ENCODE assay signal across 37 cellular contexts in the genomic region with DNA sequence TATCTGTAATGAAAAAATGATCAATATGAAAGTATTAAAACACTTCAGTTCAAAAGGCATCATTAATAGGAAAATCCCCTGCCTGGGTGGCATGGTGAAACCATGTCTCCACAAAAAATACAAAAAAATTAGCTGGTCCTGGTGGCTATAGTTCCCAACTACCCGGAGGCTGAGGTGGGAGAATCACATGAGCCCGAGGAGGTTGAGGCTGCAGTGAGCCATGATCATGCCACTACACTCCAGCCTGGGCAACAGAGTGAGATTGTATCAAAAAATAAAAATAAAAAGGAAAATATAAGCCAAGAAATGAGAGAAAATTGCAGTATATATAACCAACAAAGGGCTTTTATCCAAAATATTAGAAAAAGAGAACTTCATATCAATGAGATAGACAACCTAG.
"Had no signal": no experiment of that assay in that cellular context is flagged by ENCODE, and none has a peak within 500 bp of the region (broad histone marks: within the 10 kb centered on the region; RNA-seq: fewer than 3 reads in every experiment).

No MANE protein-coding gene starts in this region.

- H3K4me1 Mint-ChIP-seq: activated naive CD4-positive, alpha-beta T cell treated with anti-CD3 and anti-CD28 coated beads, Interleukin-2, amount 10 ng/mL, durations not matched to agents 7 days and 5 days; activated naive CD4-positive, alpha-beta T cell treated with anti-CD3 and anti-CD28 coated beads, Interleukin-2, amount 50 U/mL, for 24 hours; activated naive CD8-positive, alpha-beta T cell treated with anti-CD3 and anti-CD28 coated beads for 36 hours; activated naive CD8-positive, alpha-beta T cell treated with anti-CD3 and anti-CD28 coated beads, Interleukin-2, amount 10 ng/mL, durations not matched to agents 7 days and 5 days; activated naive CD8-positive, alpha-beta T cell treated with anti-CD3 and anti-CD28 coated beads, Interleukin-2, amount 50 U/mL, for 24 hours; activated T-helper 17 cell treated with anti-CD3 and anti-CD28 coated beads, Interleukin-2, amount 50 U/mL, for 72 hours; brain; central memory CD8-positive, alpha-beta T cell had no signal

- H3K36me3 Mint-ChIP-seq: activated naive CD4-positive, alpha-beta T cell treated with anti-CD3 and anti-CD28 coated beads, Interleukin-2, amount 10 ng/mL, durations not matched to agents 7 days and 5 days; activated naive CD4-positive, alpha-beta T cell treated with anti-CD3 and anti-CD28 coated beads, Interleukin-2, amount 50 U/mL, for 24 hours; activated naive CD4-positive, alpha-beta T cell treated with anti-CD3 and anti-CD28 coated beads, Interleukin-2, amount 50 U/mL, for 72 hours; activated naive CD8-positive, alpha-beta T cell; activated naive CD8-positive, alpha-beta T cell treated with anti-CD3 and anti-CD28 coated beads for 36 hours; activated naive CD8-positive, alpha-beta T cell treated with anti-CD3 and anti-CD28 coated beads, Interleukin-2, amount 10 ng/mL, durations not matched to agents 7 days and 5 days had no signal

- H3K9me3 Mint-ChIP-seq: activated naive CD4-positive, alpha-beta T cell treated with anti-CD3 and anti-CD28 coated beads, Interleukin-2, amount 10 ng/mL, durations not matched to agents 7 days and 5 days; activated naive CD4-positive, alpha-beta T cell treated with anti-CD3 and anti-CD28 coated beads, Interleukin-2, amount 50 U/mL, for 24 hours; activated naive CD8-positive, alpha-beta T cell treated with anti-CD3 and anti-CD28 coated beads, Interleukin-2, amount 10 ng/mL, durations not matched to agents 7 days and 5 days; activated T-cell treated with anti-CD3 and anti-CD28 coated beads, Interleukin-2, amount 50 U/mL, for 24 hours; activated T-helper 1 cell treated with anti-CD3 and anti-CD28 coated beads, Interleukin-12 subunit alpha, Interleukin-12 subunit beta, Interleukin-2, Interleukin-4 antibody, amounts not matched to agents 30 ng/mL and 10 ng/mL and 1 ng/mL, durations not matched to agents 14 hours and 24 hours and 36 hours; activated T-helper 17 cell treated with anti-CD3 and anti-CD28 coated beads, Interleukin-2, amount 50 U/mL, for 72 hours; activated T-helper 2 cell treated with anti-CD3 and anti-CD28 coated beads, Interferon-gamma antibody, Interleukin-2, Interleukin-4, amounts not matched to agents 10 μg/mL and 5 μg/mL and 100 μg/mL, durations not matched to agents 14 hours and 24 hours and 36 hours; central memory CD8-positive, alpha-beta T cell had no signal

- H3K4me1 ChIP-seq: adrenal gland, ascending aorta, body of pancreas, breast epithelium had no signal

- ATAC-seq: activated naive CD4-positive, alpha-beta T cell treated with anti-CD3 and anti-CD28 coated beads, Interleukin-2, amount 50 U/mL, for 72 hours; activated naive CD8-positive, alpha-beta T cell treated with anti-CD3 and anti-CD28 coated beads, Interleukin-2, amount 50 U/mL, for 24 hours; activated T-cell treated with anti-CD3 and anti-CD28 coated beads, Interleukin-2, amount 50 U/mL, for 4 hours; activated T-cell treated with anti-CD3 and anti-CD28 coated beads, Interleukin-2, amount 50 U/mL, for 72 hours; activated T-helper 17 cell treated with anti-CD3 and anti-CD28 coated beads, Interleukin-2, amount 50 U/mL, for 72 hours; body of pancreas had no signal

- H3K27ac Mint-ChIP-seq: activated naive CD4-positive, alpha-beta T cell treated with anti-CD3 and anti-CD28 coated beads for 36 hours; activated naive CD4-positive, alpha-beta T cell treated with anti-CD3 and anti-CD28 coated beads, Interleukin-2, amount 10 ng/mL, durations not matched to agents 7 days and 5 days; activated naive CD4-positive, alpha-beta T cell treated with anti-CD3 and anti-CD28 coated beads, Interleukin-2, amount 50 U/mL, for 72 hours; activated naive CD8-positive, alpha-beta T cell; activated naive CD8-positive, alpha-beta T cell treated with anti-CD3 and anti-CD28 coated beads for 36 hours; activated naive CD8-positive, alpha-beta T cell treated with anti-CD3 and anti-CD28 coated beads, Interleukin-2, amount 10 ng/mL, durations not matched to agents 7 days and 5 days; activated naive CD8-positive, alpha-beta T cell treated with anti-CD3 and anti-CD28 coated beads, Interleukin-2, amount 50 U/mL, for 24 hours; activated T-cell treated with anti-CD3 and anti-CD28 coated beads, Interleukin-2, amount 50 U/mL, for 24 hours; activated T-cell treated with anti-CD3 and anti-CD28 coated beads, Interleukin-2, amount 50 U/mL, for 72 hours; activated T-helper 1 cell treated with anti-CD3 and anti-CD28 coated beads, Interleukin-12 subunit alpha, Interleukin-12 subunit beta, Interleukin-2, Interleukin-4 antibody, amounts not matched to agents 30 ng/mL and 10 ng/mL and 1 ng/mL, durations not matched to agents 14 hours and 24 hours and 36 hours; activated T-helper 17 cell treated with anti-CD3 and anti-CD28 coated beads, Interleukin-2, amount 50 U/mL, for 72 hours; activated T-helper 2 cell treated with anti-CD3 and anti-CD28 coated beads, Interferon-gamma antibody, Interleukin-2, Interleukin-4, amounts not matched to agents 10 μg/mL and 5 μg/mL and 100 μg/mL, durations not matched to agents 14 hours and 24 hours and 36 hours; brain had no signal

- H3K4me3 ChIP-seq: adrenal gland, ascending aorta, body of pancreas, breast epithelium, cardiac muscle cell had no signal

- H3K9me3 ChIP-seq: adrenal gland, ascending aorta, body of pancreas had no signal

- H3K27me3 Mint-ChIP-seq: activated naive CD4-positive, alpha-beta T cell treated with anti-CD3 and anti-CD28 coated beads, Interleukin-2, amount 10 ng/mL, durations not matched to agents 7 days and 5 days; brain; central memory CD8-positive, alpha-beta T cell had no signal

- H3K4me3 Mint-ChIP-seq: activated naive CD4-positive, alpha-beta T cell treated with anti-CD3 and anti-CD28 coated beads for 36 hours; activated naive CD4-positive, alpha-beta T cell treated with anti-CD3 and anti-CD28 coated beads, Interleukin-2, amount 10 ng/mL, durations not matched to agents 7 days and 5 days; activated naive CD4-positive, alpha-beta T cell treated with anti-CD3 and anti-CD28 coated beads, Interleukin-2, amount 50 U/mL, for 24 hours; activated naive CD8-positive, alpha-beta T cell; activated naive CD8-positive, alpha-beta T cell treated with anti-CD3 and anti-CD28 coated beads for 36 hours; activated naive CD8-positive, alpha-beta T cell treated with anti-CD3 and anti-CD28 coated beads, Interleukin-2, amount 10 ng/mL, durations not matched to agents 7 days and 5 days; activated naive CD8-positive, alpha-beta T cell treated with anti-CD3 and anti-CD28 coated beads, Interleukin-2, amount 50 U/mL, for 24 hours; activated T-cell treated with anti-CD3 and anti-CD28 coated beads, Interleukin-2, amount 50 U/mL, for 24 hours; activated T-cell treated with anti-CD3 and anti-CD28 coated beads, Interleukin-2, amount 50 U/mL, for 4 hours; activated T-cell treated with anti-CD3 and anti-CD28 coated beads, Interleukin-2, amount 50 U/mL, for 72 hours; activated T-helper 1 cell treated with anti-CD3 and anti-CD28 coated beads, Interleukin-12 subunit alpha, Interleukin-12 subunit beta, Interleukin-2, Interleukin-4 antibody, amounts not matched to agents 30 ng/mL and 10 ng/mL and 1 ng/mL, durations not matched to agents 14 hours and 24 hours and 36 hours; activated T-helper 17 cell treated with anti-CD3 and anti-CD28 coated beads, Interleukin-2, amount 50 U/mL, for 72 hours; brain; central memory CD8-positive, alpha-beta T cell had no signal

- DNase-seq: activated effector memory CD4-positive, alpha-beta T cell treated with anti-CD3 and anti-CD28 coated beads, Interleukin-2, amount 50 U/mL, for 16 hours; activated effector memory CD4-positive, alpha-beta T cell treated with Interleukin-2 at 50 U/mL for 16 hours; activated gamma-delta T cell; activated gamma-delta T cell treated with Interleukin-2 at 50 U/mL for 16 hours; activated naive CD4-positive, alpha-beta T cell; activated naive CD4-positive, alpha-beta T cell treated with anti-CD3 and anti-CD28 coated beads for 36 hours; activated naive CD4-positive, alpha-beta T cell treated with anti-CD3 and anti-CD28 coated beads, Interleukin-2, amount 10 ng/mL, durations not matched to agents 7 days and 5 days; activated naive CD4-positive, alpha-beta T cell treated with anti-CD3 and anti-CD28 coated beads, Interleukin-2, amount 50 U/mL, for 16 hours; activated naive CD4-positive, alpha-beta T cell treated with Interleukin-2 at 50 U/mL for 16 hours; activated naive CD8-positive, alpha-beta T cell treated with anti-CD3 and anti-CD28 coated beads for 36 hours; activated naive CD8-positive, alpha-beta T cell treated with anti-CD3 and anti-CD28 coated beads, Interleukin-2, amount 10 ng/mL, durations not matched to agents 7 days and 5 days; activated naive CD8-positive, alpha-beta T cell treated with anti-CD3 and anti-CD28 coated beads, Interleukin-2, amount 50 U/mL, for 24 hours; activated T-cell treated with anti-CD3 and anti-CD28 coated beads, Interleukin-2, amount 50 U/mL, for 24 hours; activated T-cell treated with anti-CD3 and anti-CD28 coated beads, Interleukin-2, amount 50 U/mL, for 4 hours; activated T-cell treated with anti-CD3 and anti-CD28 coated beads, Interleukin-2, amount 50 U/mL, for 48 hours; activated T-cell treated with anti-CD3 and anti-CD28 coated beads, Interleukin-2, amount 50 U/mL, for 72 hours; adrenal gland; amniotic stem cell; amygdala; anterior cingulate cortex; aorta; body of pancreas; brain microvascular endothelial cell; caudate nucleus; central memory CD4-positive, alpha-beta T cell; cerebellar nuclear complex had no signal

- H3K36me3 ChIP-seq: adrenal gland, ascending aorta, brain microvascular endothelial cell, breast epithelium, cardiac muscle cell had no signal

- H3K27me3 ChIP-seq: ascending aorta, body of pancreas, brain microvascular endothelial cell, breast epithelium, cardiac muscle cell had no signal

- H3K27ac ChIP-seq: adrenal gland, ascending aorta, body of pancreas, brain microvascular endothelial cell, breast epithelium, cardiac muscle cell had no signal
